Comparison of ENCODE assay signal across 10 cellular contexts in the genomic region with DNA sequence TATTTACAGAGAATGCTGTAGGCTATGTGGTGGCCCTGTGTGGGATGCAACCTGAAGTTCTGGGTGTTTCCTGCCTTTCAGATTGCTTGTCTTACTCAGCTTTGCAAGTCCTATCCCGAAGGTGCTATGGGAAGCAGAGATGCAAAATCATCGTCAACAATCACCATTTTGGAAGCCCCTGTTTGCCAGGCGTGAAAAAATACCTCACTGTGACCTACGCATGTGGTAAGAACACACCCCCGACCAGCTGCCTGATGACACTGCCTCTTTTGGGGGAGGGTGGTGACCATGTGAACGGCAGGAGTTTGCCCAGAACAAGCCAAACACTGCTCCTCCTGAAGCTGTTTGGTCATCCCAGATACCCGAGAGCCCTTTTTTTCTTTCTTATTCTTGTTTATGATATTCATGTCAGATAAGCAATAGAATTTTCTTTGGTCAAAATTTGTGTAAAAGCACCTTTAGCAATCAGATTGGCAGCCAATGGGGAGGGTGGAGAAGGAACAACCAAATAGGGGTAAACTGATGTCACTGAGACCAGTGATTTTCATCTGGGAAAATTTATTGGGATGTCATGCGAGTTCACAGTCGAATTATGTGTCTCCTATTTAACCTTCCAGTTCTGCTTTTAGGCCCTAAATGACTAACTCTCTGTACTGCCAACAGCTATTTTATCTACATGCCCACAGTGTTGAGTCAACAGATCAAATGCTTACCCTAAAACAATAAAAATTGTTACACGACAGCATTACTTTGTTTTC.
DNase-seq lines count a peak whose midpoint lies in the region; ATAC-seq and TF ChIP-seq lines count a peak whose summit lies in the region.
"Had no signal": no experiment of that assay in that cellular context is flagged by ENCODE, and none has a peak within 500 bp of the region (broad histone marks: within the 10 kb centered on the region; RNA-seq: fewer than 3 reads in every experiment).

No MANE protein-coding gene starts in this region.

- intact Hi-C loops in posterior vena cava (cut with DNase I), result no loop called here

- no peaks in the 10 kb centered on the region for H3K36me3 ChIP-seq in BJ (ENCODE audit: control insufficient read depth, insufficient read depth, low read length)

- peak overlapping the region; percentile 41 to 69 for H3K27ac ChIP-seq in coronary artery

- peak; percentile 83 for DNase-seq in BJ (ENCODE audit: low read depth)
- peak; percentile 32 for DNase-seq in MV-4-11 (lab: John Stamatoyannopoulos, UW)
- DNase-seq in coronary artery (ENCODE audit: low spot score), result no peak
- DNase-seq in omental fat pad (ENCODE audit: low spot score), result no peak
- no peak for DNase-seq in posterior vena cava (ENCODE audit: low spot score)
- DNase-seq in ACHN, result no peak
- DNase-seq: activated CD4-positive, alpha-beta T cell treated with anti-CD3 and anti-CD28 coated beads for 48 hours; glutamatergic neuron had no signal

- ATAC-seq in omental fat pad (ENCODE audit: low FRiP score) (peak; percentile 64), HG03108 (IDR thresholded peaks at IDR 0.05; ENCODE audit: unreplicated experiment) (no peak), GM19328 (IDR thresholded peaks at IDR 0.05; ENCODE audit: unreplicated experiment) (no peak)

- POLR2A ChIA-PET in BJ (lab: Charles Lee), result no interaction called here

- TF ChIP-seq CTCF in BJ (IDR thresholded peaks at IDR 0.05; ENCODE audit: insufficient read depth, low read depth, low read length) (no peak), coronary artery (IDR thresholded peaks at IDR 0.05) (no peak), omental fat pad (IDR thresholded peaks at IDR 0.05) (no peak)

- CTCF ChIA-PET in BJ (lab: Yijun Ruan, JAX), result interaction anchor here (0.7 to 1.4 kb wide), 4 partner anchors 11 to 92 kb away, joined by 3 to 4 read pairs (median 3); no protein-coding TSS in a partner anchor

- H3K27me3 ChIP-seq in BJ (ENCODE audit: control insufficient read depth, insufficient read depth, low read length), result no peaks in the 10 kb centered on the region

- H3K4me3 ChIP-seq in BJ (ENCODE audit: low read depth, low read length) (no peak overlapping the region), coronary artery (no peak overlapping the region)

- in situ Hi-C loops in ACHN (cut with HindIII; ENCODE audit: low pct_ligation_motif_present, low pct_unique_long_range_greater_than_20kb, low sequenced_read_pairs), result no loop called here

Comparison
In these comparisons a context has a peak if more than half of its experiments do, and no peak if none do; other contexts are left out.
1. DNase-seq: peak in BJ (single experiment) and MV-4-11 (single experiment); none in coronary artery (single experiment), omental fat pad (single experiment), posterior vena cava (single experiment) and ACHN (single experiment).